Comparison of ENCODE assay signal across 8 cellular contexts in genomic region chr18:50268022-50268747, GRCh38. TPM values are rescaled to one million over a fixed set of nuclear protein-coding genes. Genes with fewer than 3 reads are reported as not detected.
A peak's percentile ranks its signal among the peaks of the same experiment; 100 is the strongest.
DNase-seq lines count a peak whose midpoint lies in the region; ATAC-seq, FAIRE-seq and TF ChIP-seq lines count a peak whose summit lies in the region.

No MANE protein-coding gene starts in this region.

- CTCF ChIA-PET in HEK293 (lab: Yijun Ruan, JAX): interaction anchor here (0.8 to 3.1 kb wide), 10 partner anchors 11 to 404 kb away, joined by 3 to 10 read pairs (median 4); partner anchors contain the start of gene MBD1

- intact Hi-C loops in cardiac septum (cut with DNase I): no loop called here
- intact Hi-C loops in psoas muscle (cut with DNase I): no loop called here

- peak overlapping the region; percentile 50 for H3K9ac ChIP-seq in NT2/D1 (ENCODE audit: insufficient read length, low read depth)

- TF ChIP-seq CTCF in HEK293 (tag by site-specific recombination; IDR thresholded peaks at IDR 0.05): peak; percentile 61
- peak; percentile 63 for TF ChIP-seq CTCF in psoas muscle (IDR thresholded peaks at IDR 0.05)

- H3K4me1 ChIP-seq in HEK293 (ENCODE audit: control insufficient read depth, insufficient read depth, low read length) (no peaks in the 10 kb centered on the region; the same call in 1 of the 2 replicates), NT2/D1 (ENCODE audit: insufficient read depth, insufficient read length) (no peaks in the 10 kb centered on the region), psoas muscle (peaks cover 4% of the 10 kb centered on the region)

- no peak; the same call in 1 of the 2 replicates for TF ChIP-seq POLR2A in GM12892 (IDR thresholded peaks at IDR 0.05; ENCODE audit: low read depth, low read length)

- H3K9me3 ChIP-seq in HEK293 (ENCODE audit: control insufficient read depth, insufficient read depth, low read depth, low read length) (no peaks in the 10 kb centered on the region), NT2/D1 (ENCODE audit: insufficient read depth, low read length) (no peaks in the 10 kb centered on the region), psoas muscle (no peaks in the 10 kb centered on the region)

- POLR2A ChIA-PET in HEK293 (lab: Yijun Ruan, JAX): interaction anchor here (4.1 kb wide), 1 partner anchor 13 kb away, joined by 31 read pairs; the partner anchor contains the start of gene MBD1

- peaks cover 18 to 47% of the 10 kb centered on the region in 2 experiments for H3K36me3 ChIP-seq in HEK293 (ENCODE audit: control insufficient read depth in 2 of 2, insufficient read depth in 1 of 2, low read length in 2 of 2)
- peaks cover 40% of the 10 kb centered on the region for H3K36me3 ChIP-seq in NT2/D1 (ENCODE audit: insufficient read depth, insufficient read length, low read length)
- H3K36me3 ChIP-seq in psoas muscle (ENCODE audit: insufficient read depth in 1 of 2, low read depth in 1 of 2): peaks cover 7 to 49% of the 10 kb centered on the region in 2 donors

- H3K27ac ChIP-seq in HEK293 (ENCODE audit: extremely low read depth, low read depth, low read length) (no peak overlapping the region), psoas muscle (peak overlapping the region; percentile 69)

- peak; percentile 93 for FAIRE-seq in GM12892 (lab: Jason Lieb, UNC)
- no peak for FAIRE-seq in RCC 7860 (lab: Jason Lieb, UNC)

- peak; percentile 40 to 75 (median 58) for ATAC-seq in psoas muscle

- no peaks in the 10 kb centered on the region for H3K27me3 ChIP-seq in NT2/D1 (ENCODE audit: insufficient read depth, insufficient read length)
- no peaks in the 10 kb centered on the region for H3K27me3 ChIP-seq in psoas muscle (ENCODE audit: insufficient read depth in 3 of 3, low read length in 2 of 3)

- H3K4me3 ChIP-seq in HEK293 (ENCODE audit: low read depth, low read length) (no peak overlapping the region), NT2/D1 (ENCODE audit: insufficient read length, low read depth) (peak overlapping the region; percentile 26), psoas muscle (peak overlapping the region; percentile 66)

- peak; percentile 89 for DNase-seq in GM12892 (ENCODE audit: insufficient read length)
- peak; percentile 51 for DNase-seq in NT2/D1 (ENCODE audit: low read depth, low spot score)
- DNase-seq in activated naive CD4-positive, alpha-beta T cell treated with anti-CD3 and anti-CD28 coated beads, Interleukin-2, amount 50 U/mL, for 16 hours: peak; percentile 78
- DNase-seq in cardiac septum (ENCODE audit: low spot score): peak; percentile 92
- peak; percentile 79 to 88 for DNase-seq in psoas muscle
- peak; percentile 82 for DNase-seq in ureter (ENCODE audit: low spot score)
- no peak for DNase-seq in RCC 7860 (ENCODE audit: low spot score)

- WGBS in psoas muscle, 3 donors: 28 to 40% (median 37%) methylated on average over 56 of the region's 56 CpGs

TF ChIP-seq in HEK293, 187 proteins besides CTCF, POLR2A, EP300 and RAD21:
- TF ChIP-seq ZBTB11 (tag by site-specific recombination; conservative IDR thresholded peaks at IDR 0.05; ENCODE audit: low read depth) (no peak), KLF1 (tag by site-specific recombination; IDR thresholded peaks at IDR 0.05) (peak; percentile 39; the same call in 1 of the 2 replicates), ZNF239 (tag by site-specific recombination; IDR thresholded peaks at IDR 0.05) (no peak), ZNF548 (tag by site-specific recombination; IDR thresholded peaks at IDR 0.05) (no peak), ZNF48 (tag by site-specific recombination; IDR thresholded peaks at IDR 0.05) (no peak), EGR2 (tag by site-specific recombination; IDR thresholded peaks at IDR 0.05; ENCODE audit: low read depth) (peak; percentile 12; the same call in 1 of the 2 replicates)

RNA-seq across cellular contexts. Expression of gene CFAP53, which starts 1.9 kb away (rescaled TPM):
- 0.23 TPM for polyA plus RNA-seq in GM12892 (2012; ENCODE audit: missing spikeins)
- 0.48 TPM for total RNA-seq in cardiac septum
- total RNA-seq in psoas muscle: 1 to 10 TPM in 1 of 4 donors, under 1 TPM in 3; 0.37 to 1.6 (median 0.51) TPM
- polyA plus RNA-seq in psoas muscle: 1 to 10 TPM in 1 of 3 donors, under 1 TPM in 2; 0.52 to 1.3 (median 0.96) TPM
- total RNA-seq in ureter: 0.81 TPM

RNA-seq across cellular contexts. Expression of gene MBD1, which starts 13.1 kb away (rescaled TPM):
- 47.7 TPM for polyA plus RNA-seq in GM12892 (2012; ENCODE audit: missing spikeins)
- total RNA-seq in cardiac septum: 54.4 TPM
- 10 to 100 TPM; 47.3 to 67.2 (median 51.5) TPM for total RNA-seq in psoas muscle
- 10 to 100 TPM; 33.5 to 97.6 (median 52.6) TPM for polyA plus RNA-seq in psoas muscle
- 91.7 TPM for total RNA-seq in ureter

RNA-seq across cellular contexts. Expression of gene CXXC1, which starts 19.3 kb away (rescaled TPM):
- polyA plus RNA-seq in GM12892 (2012; ENCODE audit: missing spikeins): 108 TPM
- total RNA-seq in cardiac septum (33.5 TPM), psoas muscle (10 to 100 TPM; 20.0 to 30.9 (median 21.7) TPM), ureter (119 TPM)
- 10 to 100 TPM; 28.0 to 71.6 (median 52.4) TPM for polyA plus RNA-seq in psoas muscle
